15 cellular contexts compared by ENCODE assay signal in genomic region chr3:52798376-52798977, GRCh38. TPM values are rescaled to one million over a fixed set of nuclear protein-coding genes. Genes with fewer than 3 reads are reported as not detected.
"Had no signal": no experiment of that assay in that cellular context is flagged by ENCODE, and none has a peak within 500 bp of the region (broad histone marks: within the 10 kb centered on the region; RNA-seq: fewer than 3 reads in every experiment).

No MANE protein-coding gene starts in this region.

- H3K4me1 ChIP-seq: heart left ventricle had no signal

- H3K27ac ChIP-seq: esophagus squamous epithelium, heart left ventricle, pancreas, stomach, thoracic aorta had no signal

- H3K27me3 ChIP-seq: esophagus squamous epithelium, heart left ventricle, pancreas, stomach had no signal

- DNase-seq: activated CD4-positive, alpha-beta T cell treated with anti-CD3 and anti-CD28 coated beads for 1 hour; activated effector memory CD4-positive, alpha-beta T cell treated with anti-CD3 and anti-CD28 coated beads, Interleukin-2, amount 50 U/mL, for 16 hours; activated T-cell treated with anti-CD3 and anti-CD28 coated beads, Interleukin-2, amount 50 U/mL, for 4 hours; amniotic stem cell; esophagus squamous epithelium; heart left ventricle had no signal

- H3K4me3 Mint-ChIP-seq: activated T-cell treated with anti-CD3 and anti-CD28 coated beads, Interleukin-2, amount 50 U/mL, for 4 hours had no signal

- H3K36me3 ChIP-seq: esophagus squamous epithelium, heart left ventricle, pancreas, stomach, thoracic aorta had no signal

- H3K4me3 ChIP-seq: esophagus squamous epithelium, heart left ventricle, pancreas, stomach, thoracic aorta had no signal

- H3K9me3 ChIP-seq: esophagus squamous epithelium, heart left ventricle, pancreas, stomach, thoracic aorta had no signal

- H3K36me3 Mint-ChIP-seq: activated naive CD4-positive, alpha-beta T cell treated with anti-CD3 and anti-CD28 coated beads, Interleukin-2, amount 50 U/mL, for 72 hours had no signal

- H3K9me3 Mint-ChIP-seq: activated naive CD4-positive, alpha-beta T cell treated with anti-CD3 and anti-CD28 coated beads, Interleukin-2, amount 50 U/mL, for 72 hours; activated T-cell treated with anti-CD3 and anti-CD28 coated beads, Interleukin-2, amount 50 U/mL, for 4 hours had no signal

- ATAC-seq: heart left ventricle had no signal

- FAIRE-seq: frontal cortex, pancreas had no signal

RNA-seq across cellular contexts. Expression of gene ITIH3, which starts 3.9 kb away (rescaled TPM):
- total RNA-seq: activated naive CD4-positive, alpha-beta T cell treated with anti-CD3 and anti-CD28 coated beads, Interleukin-2, amount 50 U/mL, for 72 hours; frontal cortex; mammary epithelial cell had no signal
- polyA plus RNA-seq: mammary epithelial cell, neural cell had no signal

RNA-seq across cellular contexts. Expression of gene ITIH1, which starts 21.1 kb away (rescaled TPM):
- total RNA-seq: activated naive CD4-positive, alpha-beta T cell treated with anti-CD3 and anti-CD28 coated beads, Interleukin-2, amount 50 U/mL, for 72 hours; esophagus squamous epithelium; frontal cortex; left colon; mammary epithelial cell; stomach; thoracic aorta; urinary bladder had no signal
- polyA plus RNA-seq: mammary epithelial cell, neural cell had no signal

RNA-seq across cellular contexts. Expression of gene MUSTN1, which starts 36.3 kb away (rescaled TPM):
- total RNA-seq: frontal cortex, mammary epithelial cell had no signal
- polyA plus RNA-seq: neural cell had no signal
